8 cellular contexts compared by ENCODE assay signal in genomic region chr16:71461686-71462648, GRCh38. TPM values are rescaled to one million over a fixed set of nuclear protein-coding genes. Genes with fewer than 3 reads are reported as not detected.
DNase-seq lines count a peak whose midpoint lies in the region; ATAC-seq and TF ChIP-seq lines count a peak whose summit lies in the region.

TSS of gene ZNF23 (minus strand) at chr16:71462247. CDS start at chr16:71456796, 5,451 bp downstream.

- H3K4me1 Mint-ChIP-seq in Calu3 (ENCODE audit: low read depth, unreplicated experiment) = peaks cover 19% of the 10 kb centered on the region
- H3K4me1 Mint-ChIP-seq in activated T-cell treated with anti-CD3 and anti-CD28 coated beads, Interleukin-2, amount 50 U/mL, for 4 hours (ENCODE audit: low read depth) = peaks cover 13% of the 10 kb centered on the region

- H3K27me3 ChIP-seq in esophagus (ENCODE audit: control insufficient read depth in 1 of 2, insufficient read depth in 2 of 2, low read length in 2 of 2) (no peaks in the 10 kb centered on the region), muscle layer of colon (ENCODE audit: control insufficient read depth in 1 of 2, insufficient read depth in 2 of 2, low read length in 2 of 2) (no peaks in the 10 kb centered on the region)

- BruUV-seq in Calu3 (replicated peaks; lab: Mats Ljungman, UMichigan) = TSS peak; percentile 75

- peak within 1 kb of the TSS; percentile 97 for H3K27ac Mint-ChIP-seq in Calu3 (ENCODE audit: unreplicated experiment)

- peak within 1 kb of the TSS; percentile 66 for H3K9ac ChIP-seq in muscle layer of colon (ENCODE audit: low read length)

- H3K36me3 ChIP-seq in esophagus (ENCODE audit: control insufficient read depth in 2 of 2, insufficient read depth in 2 of 2, low read length in 1 of 2) (no peaks in the 10 kb centered on the region), muscle layer of colon (ENCODE audit: insufficient read depth, low read length) (no peaks in the 10 kb centered on the region)

- H3K4me1 ChIP-seq in esophagus (ENCODE audit: control insufficient read depth in 2 of 2, insufficient read depth in 2 of 2, low read length in 1 of 2) (peaks cover 0 to 2% of the 10 kb centered on the region in 2 donors), muscle layer of colon (ENCODE audit: insufficient read depth, low read length) (peaks cover 24% of the 10 kb centered on the region)

- no peaks in the 10 kb centered on the region for H3K27me3 Mint-ChIP-seq in Calu3 (ENCODE audit: unreplicated experiment)
- H3K27me3 Mint-ChIP-seq in activated T-cell treated with anti-CD3 and anti-CD28 coated beads, Interleukin-2, amount 50 U/mL, for 4 hours (ENCODE audit: low read depth) = no peaks in the 10 kb centered on the region

- peak within 1 kb of the TSS; percentile 97 for H3K4me3 Mint-ChIP-seq in Calu3 (ENCODE audit: low read depth, unreplicated experiment)
- H3K4me3 Mint-ChIP-seq in activated T-cell treated with anti-CD3 and anti-CD28 coated beads, Interleukin-2, amount 50 U/mL, for 4 hours = peak within 1 kb of the TSS; percentile 92

- DNase-seq in Calu3 (peak; percentile 90), HPDE6-E6E7 (ENCODE audit: extremely low spot score) (peak; percentile 90), OCI-M2 (lab: John Stamatoyannopoulos, UW; ENCODE audit: unreplicated experiment) (peak; percentile 23)
- DNase-seq in activated T-cell treated with anti-CD3 and anti-CD28 coated beads, Interleukin-2, amount 50 U/mL, for 4 hours = peak; percentile 71
- DNase-seq in stimulated activated CD8-positive, alpha-beta memory T cell treated with anti-CD3 and anti-CD28 coated beads, Interleukin-7, amount 100 ng/mL, for 1 hour (ENCODE audit: low read depth in 2 of 2) = peak; percentile 52 to 62

- H3K4me3 ChIP-seq in esophagus (ENCODE audit: low read depth in 1 of 2, low read length in 2 of 2) (peak within 1 kb of the TSS; percentile 92 to 94), muscle layer of colon (ENCODE audit: low read depth in 1 of 2, low read length in 2 of 2) (peak within 1 kb of the TSS; percentile 85 to 95)

- 0% methylated on average over 51 to 52 of the region's 52 CpGs for WGBS in esophagus, 2 donors

- ATAC-seq in GM19467 (IDR thresholded peaks at IDR 0.05; ENCODE audit: unreplicated experiment) = peak; percentile 96
- ATAC-seq in activated T-cell treated with anti-CD3 and anti-CD28 coated beads, Interleukin-2, amount 50 U/mL, for 4 hours = peak; percentile 99 to 100

- TF ChIP-seq CTCF in Calu3 (IDR thresholded peaks at IDR 0.05; ENCODE audit: unreplicated experiment) = no peak

- CTCF ChIA-PET in Calu3 (lab: Charles Lee) = interaction anchor here (0.6 to 1.3 kb wide), 5 partner anchors 18 to 127 kb away, joined by 3 to 5 read pairs (median 4); partner anchors contain the start of gene CHST4

- H3K9me3 Mint-ChIP-seq in Calu3 (ENCODE audit: low read depth, unreplicated experiment) = peaks cover 2% of the 10 kb centered on the region
- H3K9me3 Mint-ChIP-seq in activated T-cell treated with anti-CD3 and anti-CD28 coated beads, Interleukin-2, amount 50 U/mL, for 4 hours = no peaks in the 10 kb centered on the region

- H3K36me3 Mint-ChIP-seq in Calu3 (ENCODE audit: insufficient read depth, unreplicated experiment) = peaks cover 18% of the 10 kb centered on the region
- H3K36me3 Mint-ChIP-seq in activated T-cell treated with anti-CD3 and anti-CD28 coated beads, Interleukin-2, amount 50 U/mL, for 4 hours (ENCODE audit: insufficient read depth) = no peaks in the 10 kb centered on the region

- intact Hi-C loops in Calu3 (cut with micrococcal nuclease; ENCODE audit: unreplicated experiment) = loop anchor here (1.0 kb wide), 1 partner anchor 22 kb away; no protein-coding TSS in a partner anchor

- peak within 1 kb of the TSS; percentile 80 to 84 for H3K27ac ChIP-seq in esophagus (ENCODE audit: low read depth in 2 of 2, low read length in 1 of 2)
- H3K27ac ChIP-seq in muscle layer of colon (ENCODE audit: low read depth, low read length) = peak within 1 kb of the TSS; percentile 84

- H3K9me3 ChIP-seq in esophagus (ENCODE audit: control insufficient read depth in 2 of 2, insufficient read depth in 1 of 2, low read depth in 1 of 2, low read length in 1 of 2) (no peaks in the 10 kb centered on the region), muscle layer of colon (ENCODE audit: low read length) (no peaks in the 10 kb centered on the region)

RNA-seq across cellular contexts. Expression of gene ZNF23, which starts in this region (rescaled TPM):
- total RNA-seq in Calu3 (2022) = 13.3 and 13.9 TPM in 2 replicates
- total RNA-seq in activated T-cell treated with anti-CD3 and anti-CD28 coated beads, Interleukin-2, amount 50 U/mL, for 4 hours = 1 to 10 TPM; 5.8 to 8.6 (median 8.4) TPM
- 1 to 10 TPM; 3.3 to 8.1 TPM for polyA plus RNA-seq in esophagus

Comparison
In these comparisons a context has a peak if more than half of its experiments do, and no peak if none do; other contexts are left out.
1. Peak in every context shown above with its lines: DNase-seq, ATAC-seq, H3K4me3 ChIP-seq and H3K27ac ChIP-seq.
2. DNase-seq: peak in every context shown above with its lines; median percentile 90 in Calu3; 90 in HPDE6-E6E7; 71 in activated T-cell treated with anti-CD3 and anti-CD28 coated beads, Interleukin-2, amount 50 U/mL, for 4 hours; 57 in stimulated activated CD8-positive, alpha-beta memory T cell treated with anti-CD3 and anti-CD28 coated beads, Interleukin-7, amount 100 ng/mL, for 1 hour; 23 in OCI-M2.